In the genomic region with DNA sequence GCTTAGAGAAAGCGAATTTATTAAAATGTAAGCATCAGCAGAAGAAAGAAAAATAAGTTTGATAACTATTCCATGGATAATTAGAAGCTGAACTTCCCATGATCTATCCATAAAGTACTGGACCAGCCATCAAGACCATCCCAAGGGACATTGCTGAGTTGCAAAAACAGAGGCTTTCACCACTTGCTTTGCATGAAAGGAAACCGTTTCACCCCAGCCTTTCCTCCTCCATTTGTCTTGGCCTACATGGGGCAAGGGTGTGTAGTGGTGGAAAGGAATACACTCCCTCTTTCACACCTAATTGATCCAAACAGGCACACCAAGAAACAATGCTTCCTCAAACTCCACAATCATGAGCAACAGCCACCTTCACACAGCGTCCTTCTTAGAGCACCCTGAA, we compare ENCODE assay signal across 2 cellular contexts.
TF ChIP-seq lines count a peak whose summit lies in the region.

No MANE protein-coding gene starts in this region.

TF ChIP-seq in GM12891, 5 proteins besides CTCF, POLR2A, EP300 and RAD21:
- TF ChIP-seq TAF1 (IDR thresholded peaks at IDR 0.05; ENCODE audit: low read depth, low read length) = no peak
- TF ChIP-seq SPI1 (IDR thresholded peaks at IDR 0.05; ENCODE audit: low read depth, low read length) = no peak
- TF ChIP-seq POU2F2 (IDR thresholded peaks at IDR 0.05; ENCODE audit: low read depth, low read length) = peak; percentile 30; the same call in 1 of the 2 replicates

TF ChIP-seq in HepG2, 621 proteins besides CTCF, POLR2A, EP300 and RAD21:
- TF ChIP-seq U2AF2 (IDR thresholded peaks at IDR 0.05; ENCODE audit: low read depth, low read length) (no peak), GATAD2A (CRISPR knock-in tag; IDR thresholded peaks at IDR 0.05) (no peak), ZNF503 (CRISPR knock-in tag; IDR thresholded peaks at IDR 0.05) (no peak), ZNF10 (CRISPR knock-in tag; IDR thresholded peaks at IDR 0.05; ENCODE audit: borderline replicate concordance, low read depth) (no peak), KDM4B (CRISPR knock-in tag; IDR thresholded peaks at IDR 0.05) (no peak), HMGA1 (CRISPR knock-in tag; conservative IDR thresholded peaks at IDR 0.05) (no peak), ATF2 (CRISPR knock-in tag; IDR thresholded peaks at IDR 0.05) (no peak)
- TF ChIP-seq, protein P1, sequence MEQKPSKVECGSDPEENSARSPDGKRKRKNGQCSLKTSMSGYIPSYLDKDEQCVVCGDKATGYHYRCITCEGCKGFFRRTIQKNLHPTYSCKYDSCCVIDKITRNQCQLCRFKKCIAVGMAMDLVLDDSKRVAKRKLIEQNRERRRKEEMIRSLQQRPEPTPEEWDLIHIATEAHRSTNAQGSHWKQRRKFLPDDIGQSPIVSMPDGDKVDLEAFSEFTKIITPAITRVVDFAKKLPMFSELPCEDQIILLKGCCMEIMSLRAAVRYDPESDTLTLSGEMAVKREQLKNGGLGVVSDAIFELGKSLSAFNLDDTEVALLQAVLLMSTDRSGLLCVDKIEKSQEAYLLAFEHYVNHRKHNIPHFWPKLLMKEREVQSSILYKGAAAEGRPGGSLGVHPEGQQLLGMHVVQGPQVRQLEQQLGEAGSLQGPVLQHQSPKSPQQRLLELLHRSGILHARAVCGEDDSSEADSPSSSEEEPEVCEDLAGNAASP (CRISPR knock-in tag; IDR thresholded peaks at IDR 0.05; ENCODE audit: borderline replicate concordance) = no peak
- TF ChIP-seq, protein P2, sequence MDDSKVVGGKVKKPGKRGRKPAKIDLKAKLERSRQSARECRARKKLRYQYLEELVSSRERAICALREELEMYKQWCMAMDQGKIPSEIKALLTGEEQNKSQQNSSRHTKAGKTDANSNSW (CRISPR knock-in tag; IDR thresholded peaks at IDR 0.05; ENCODE audit: borderline replicate concordance) = no peak
- TF ChIP-seq, protein P3, sequence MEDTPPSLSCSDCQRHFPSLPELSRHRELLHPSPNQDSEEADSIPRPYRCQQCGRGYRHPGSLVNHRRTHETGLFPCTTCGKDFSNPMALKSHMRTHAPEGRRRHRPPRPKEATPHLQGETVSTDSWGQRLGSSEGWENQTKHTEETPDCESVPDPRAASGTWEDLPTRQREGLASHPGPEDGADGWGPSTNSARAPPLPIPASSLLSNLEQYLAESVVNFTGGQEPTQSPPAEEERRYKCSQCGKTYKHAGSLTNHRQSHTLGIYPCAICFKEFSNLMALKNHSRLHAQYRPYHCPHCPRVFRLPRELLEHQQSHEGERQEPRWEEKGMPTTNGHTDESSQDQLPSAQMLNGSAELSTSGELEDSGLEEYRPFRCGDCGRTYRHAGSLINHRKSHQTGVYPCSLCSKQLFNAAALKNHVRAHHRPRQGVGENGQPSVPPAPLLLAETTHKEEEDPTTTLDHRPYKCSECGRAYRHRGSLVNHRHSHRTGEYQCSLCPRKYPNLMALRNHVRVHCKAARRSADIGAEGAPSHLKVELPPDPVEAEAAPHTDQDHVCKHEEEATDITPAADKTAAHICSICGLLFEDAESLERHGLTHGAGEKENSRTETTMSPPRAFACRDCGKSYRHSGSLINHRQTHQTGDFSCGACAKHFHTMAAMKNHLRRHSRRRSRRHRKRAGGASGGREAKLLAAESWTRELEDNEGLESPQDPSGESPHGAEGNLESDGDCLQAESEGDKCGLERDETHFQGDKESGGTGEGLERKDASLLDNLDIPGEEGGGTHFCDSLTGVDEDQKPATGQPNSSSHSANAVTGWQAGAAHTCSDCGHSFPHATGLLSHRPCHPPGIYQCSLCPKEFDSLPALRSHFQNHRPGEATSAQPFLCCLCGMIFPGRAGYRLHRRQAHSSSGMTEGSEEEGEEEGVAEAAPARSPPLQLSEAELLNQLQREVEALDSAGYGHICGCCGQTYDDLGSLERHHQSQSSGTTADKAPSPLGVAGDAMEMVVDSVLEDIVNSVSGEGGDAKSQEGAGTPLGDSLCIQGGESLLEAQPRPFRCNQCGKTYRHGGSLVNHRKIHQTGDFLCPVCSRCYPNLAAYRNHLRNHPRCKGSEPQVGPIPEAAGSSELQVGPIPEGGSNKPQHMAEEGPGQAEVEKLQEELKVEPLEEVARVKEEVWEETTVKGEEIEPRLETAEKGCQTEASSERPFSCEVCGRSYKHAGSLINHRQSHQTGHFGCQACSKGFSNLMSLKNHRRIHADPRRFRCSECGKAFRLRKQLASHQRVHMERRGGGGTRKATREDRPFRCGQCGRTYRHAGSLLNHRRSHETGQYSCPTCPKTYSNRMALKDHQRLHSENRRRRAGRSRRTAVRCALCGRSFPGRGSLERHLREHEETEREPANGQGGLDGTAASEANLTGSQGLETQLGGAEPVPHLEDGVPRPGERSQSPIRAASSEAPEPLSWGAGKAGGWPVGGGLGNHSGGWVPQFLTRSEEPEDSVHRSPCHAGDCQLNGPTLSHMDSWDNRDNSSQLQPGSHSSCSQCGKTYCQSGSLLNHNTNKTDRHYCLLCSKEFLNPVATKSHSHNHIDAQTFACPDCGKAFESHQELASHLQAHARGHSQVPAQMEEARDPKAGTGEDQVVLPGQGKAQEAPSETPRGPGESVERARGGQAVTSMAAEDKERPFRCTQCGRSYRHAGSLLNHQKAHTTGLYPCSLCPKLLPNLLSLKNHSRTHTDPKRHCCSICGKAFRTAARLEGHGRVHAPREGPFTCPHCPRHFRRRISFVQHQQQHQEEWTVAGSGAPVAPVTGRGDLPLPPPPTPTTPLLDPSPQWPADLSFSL (CRISPR knock-in tag; IDR thresholded peaks at IDR 0.05) = no peak
- TF ChIP-seq, protein P4, sequence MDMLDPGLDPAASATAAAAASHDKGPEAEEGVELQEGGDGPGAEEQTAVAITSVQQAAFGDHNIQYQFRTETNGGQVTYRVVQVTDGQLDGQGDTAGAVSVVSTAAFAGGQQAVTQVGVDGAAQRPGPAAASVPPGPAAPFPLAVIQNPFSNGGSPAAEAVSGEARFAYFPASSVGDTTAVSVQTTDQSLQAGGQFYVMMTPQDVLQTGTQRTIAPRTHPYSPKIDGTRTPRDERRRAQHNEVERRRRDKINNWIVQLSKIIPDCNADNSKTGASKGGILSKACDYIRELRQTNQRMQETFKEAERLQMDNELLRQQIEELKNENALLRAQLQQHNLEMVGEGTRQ (IDR thresholded peaks at IDR 0.05; ENCODE audit: low read depth, low read length) = no peak
- TF ChIP-seq, protein P4 (CRISPR knock-in tag; IDR thresholded peaks at IDR 0.05; ENCODE audit: borderline replicate concordance) = no peak
- TF ChIP-seq, protein P5, sequence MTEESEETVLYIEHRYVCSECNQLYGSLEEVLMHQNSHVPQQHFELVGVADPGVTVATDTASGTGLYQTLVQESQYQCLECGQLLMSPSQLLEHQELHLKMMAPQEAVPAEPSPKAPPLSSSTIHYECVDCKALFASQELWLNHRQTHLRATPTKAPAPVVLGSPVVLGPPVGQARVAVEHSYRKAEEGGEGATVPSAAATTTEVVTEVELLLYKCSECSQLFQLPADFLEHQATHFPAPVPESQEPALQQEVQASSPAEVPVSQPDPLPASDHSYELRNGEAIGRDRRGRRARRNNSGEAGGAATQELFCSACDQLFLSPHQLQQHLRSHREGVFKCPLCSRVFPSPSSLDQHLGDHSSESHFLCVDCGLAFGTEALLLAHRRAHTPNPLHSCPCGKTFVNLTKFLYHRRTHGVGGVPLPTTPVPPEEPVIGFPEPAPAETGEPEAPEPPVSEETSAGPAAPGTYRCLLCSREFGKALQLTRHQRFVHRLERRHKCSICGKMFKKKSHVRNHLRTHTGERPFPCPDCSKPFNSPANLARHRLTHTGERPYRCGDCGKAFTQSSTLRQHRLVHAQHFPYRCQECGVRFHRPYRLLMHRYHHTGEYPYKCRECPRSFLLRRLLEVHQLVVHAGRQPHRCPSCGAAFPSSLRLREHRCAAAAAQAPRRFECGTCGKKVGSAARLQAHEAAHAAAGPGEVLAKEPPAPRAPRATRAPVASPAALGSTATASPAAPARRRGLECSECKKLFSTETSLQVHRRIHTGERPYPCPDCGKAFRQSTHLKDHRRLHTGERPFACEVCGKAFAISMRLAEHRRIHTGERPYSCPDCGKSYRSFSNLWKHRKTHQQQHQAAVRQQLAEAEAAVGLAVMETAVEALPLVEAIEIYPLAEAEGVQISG (CRISPR knock-in tag; IDR thresholded peaks at IDR 0.05) = no peak
